22 cellular contexts compared by ENCODE assay signal in the genomic region with DNA sequence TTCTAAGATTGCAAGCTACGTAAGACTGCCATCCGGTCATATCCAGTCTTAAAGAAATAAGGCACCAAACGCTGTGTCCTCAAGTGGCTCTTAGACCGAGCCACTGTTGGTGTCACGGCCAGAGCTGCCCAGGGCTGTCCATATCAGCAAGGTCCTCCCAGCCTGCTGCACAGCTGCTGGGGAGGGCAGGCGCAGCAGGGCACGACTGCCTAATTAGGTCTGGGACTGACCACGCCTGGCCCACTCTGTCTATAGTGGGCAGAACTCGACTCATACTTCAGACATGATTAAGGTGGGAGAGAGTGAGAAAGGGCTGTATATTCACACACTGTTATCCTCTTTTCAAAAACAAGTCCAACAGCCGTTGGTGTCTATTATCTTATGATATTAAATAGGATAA.
"Had no signal": no experiment of that assay in that cellular context is flagged by ENCODE, and none has a peak within 500 bp of the region (broad histone marks: within the 10 kb centered on the region; RNA-seq: fewer than 3 reads in every experiment).

No MANE protein-coding gene starts in this region.

- H3K27me3 ChIP-seq: SJCRH30 had no signal

- H3K4me3 ChIP-seq: SJCRH30 had no signal

- H3K4me1 ChIP-seq: SJCRH30 had no signal

- DNase-seq: IMR-90, Karpas-422, KG1, MM.1S, NCI-H1092 treated with DMSO at 0.1 percent for 48 hours, NCI-H1436, NCI-H187, NCI-H2029, NCI-H2081 treated with DMSO at 0.1 percent for 48 hours, NCI-H2171, NCI-H226, NCI-H446, NCI-H510A, NCI-H524 treated with DMSO at 0.1 percent for 48 hours, NCI-H69, NCI-H774, SHP77 treated with DMSO at 0.1 percent for 48 hours, SJCRH30 had no signal

- ATAC-seq: Panc1, Right ventricle myocardium inferior, SK-N-SH treated with all-trans-retinoic acid at 6 μM for 48 hours had no signal

- H3K9me3 ChIP-seq: SJCRH30 had no signal

- H3K27ac ChIP-seq: RWPE1, SJCRH30 had no signal
